Comparison of ENCODE assay signal across 8 cellular contexts in the genomic region with DNA sequence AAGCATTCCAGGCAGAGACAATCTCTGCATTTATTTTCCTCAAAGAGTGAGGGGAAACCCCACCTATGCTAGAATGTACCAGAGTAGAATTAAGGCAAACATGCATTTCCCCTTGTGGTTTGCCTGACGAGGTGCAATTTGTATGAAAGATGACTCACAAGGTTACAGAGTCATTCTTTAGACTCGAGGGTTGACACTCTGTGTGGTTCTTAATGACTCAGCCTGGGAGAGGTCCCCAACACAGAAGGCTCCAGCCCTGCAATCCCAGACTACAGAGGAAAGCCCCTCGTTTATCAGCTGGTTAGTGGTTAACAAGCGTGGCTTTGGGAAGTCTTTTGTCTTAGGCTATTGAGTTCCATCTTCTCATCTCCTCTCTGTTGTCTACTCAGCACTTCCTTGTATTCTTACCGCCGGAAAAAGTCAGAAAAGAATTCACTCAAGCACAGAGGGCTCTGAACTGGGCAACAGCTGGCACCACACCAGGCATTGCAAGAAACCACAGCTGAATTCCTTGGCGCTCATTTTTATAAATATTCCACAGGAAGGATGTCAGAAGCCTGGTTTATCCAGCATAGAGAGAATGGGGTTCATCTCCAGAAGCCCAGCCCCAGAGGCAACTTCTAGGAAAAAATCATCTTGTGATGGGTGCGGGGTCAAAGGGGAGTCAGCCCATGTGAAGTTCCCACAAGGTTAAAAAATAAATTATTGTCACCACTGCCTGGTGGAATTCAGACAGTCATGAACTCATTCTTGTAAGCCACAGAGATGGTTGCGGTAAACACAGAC. TPM values are rescaled to one million over a fixed set of nuclear protein-coding genes. Genes with fewer than 3 reads are reported as not detected.
DNase-seq lines count a peak whose midpoint lies in the region; ATAC-seq and TF ChIP-seq lines count a peak whose summit lies in the region.

No MANE protein-coding gene starts in this region.

- DNase-seq in DMS53 treated with DMSO at 0.1 percent for 48 hours (lab: John Stamatoyannopoulos, UW; ENCODE audit: unreplicated experiment) = peak; percentile 71
- peak; percentile 100 for DNase-seq in HT1080 (ENCODE audit: low read depth)
- no peak for DNase-seq in coronary artery (ENCODE audit: low spot score)
- DNase-seq in mucosa of gallbladder (ENCODE audit: low spot score) = peak; percentile 64
- DNase-seq in stimulated activated CD8-positive, alpha-beta memory T cell treated with anti-CD3 and anti-CD28 coated beads, Interleukin-7, amount 100 ng/mL, for 48 hours (ENCODE audit: extremely low read depth in 1 of 2, low read depth in 1 of 2) = peak; percentile 40 to 64
- DNase-seq in hippocampal formation (lab: John Stamatoyannopoulos, UW) = no peak

- peak overlapping the region; percentile 41 for H3K4me3 ChIP-seq in coronary artery

- H3K27ac ChIP-seq in coronary artery = peak overlapping the region; percentile 76 to 78

- peak; percentile 22 for TF ChIP-seq CTCF in coronary artery (IDR thresholded peaks at IDR 0.05)

- ATAC-seq in GM21447 (IDR thresholded peaks at IDR 0.05; ENCODE audit: unreplicated experiment) = peak; percentile 98
- peak; percentile 99 for ATAC-seq in activated CD4-positive, CD25-positive, alpha-beta regulatory T cell treated with anti-CD3 and anti-CD28 coated beads, Interleukin-2, amount 50 U/mL, for 24 hours

RNA-seq across cellular contexts. Expression of a gene that starts 24.4 kb away (rescaled TPM):
- total RNA-seq in HT1080 (2014; rRNA removed; shearing (Covaris generic)) = 8.0 and 8.2 TPM in 2 replicates
- polyA plus RNA-seq in HT1080 (2015; cell fraction: cytosol; rRNA removed) = 1.8 TPM in 2 replicates
- polyA plus RNA-seq in HT1080 (2015; cell fraction: nucleus; rRNA removed) = 20.3 and 21.3 TPM in 2 replicates
- 284 TPM for total RNA-seq in mucosa of gallbladder

Comparison
In these comparisons a context has a peak if more than half of its experiments do, and no peak if none do; other contexts are left out.
1. DNase-seq: peak in DMS53 treated with DMSO at 0.1 percent for 48 hours (single experiment), HT1080 (single experiment), mucosa of gallbladder (single experiment) and stimulated activated CD8-positive, alpha-beta memory T cell treated with anti-CD3 and anti-CD28 coated beads, Interleukin-7, amount 100 ng/mL, for 48 hours (2 of 2); none in coronary artery (single experiment) and hippocampal formation (0 of 2).
2. RNA of a gene that starts 24.4 kb away (total RNA-seq): 284 TPM in mucosa of gallbladder (single experiment); 8.0 to 8.2 TPM in HT1080; every median in the first group is over 10 times any median in the second.